Comparison of ENCODE assay signal across 8 cellular contexts in genomic region chr10:17665742-17666141, GRCh38. TPM values are rescaled to one million over a fixed set of nuclear protein-coding genes. Genes with fewer than 3 reads are reported as not detected.
A peak's percentile ranks its signal among the peaks of the same experiment; 100 is the strongest.
DNase-seq lines count a peak whose midpoint lies in the region; ATAC-seq and TF ChIP-seq lines count a peak whose summit lies in the region.

No MANE protein-coding gene starts in this region.

- ATAC-seq in GM18867 (IDR thresholded peaks at IDR 0.05; ENCODE audit: unreplicated experiment): no peak

- H3K4me3 ChIP-seq in fibroblast of pulmonary artery (replicated peaks; ENCODE audit: low read depth, low read length) (no peak overlapping the region), trophoblast cell (ENCODE audit: low read depth, low read length) (no peak overlapping the region), neural progenitor cell (no peak overlapping the region)

- no peak overlapping the region for H3K18ac ChIP-seq in trophoblast cell (ENCODE audit: low read length)

- peaks cover 15% of the 10 kb centered on the region for H3K36me3 Mint-ChIP-seq in neural progenitor cell

- CTCF ChIA-PET in GM10248 (lab: Yijun Ruan, JAX): no interaction called here

- peak; percentile 57 for DNase-seq in AG20443 (ENCODE audit: low spot score)
- peak; percentile 86 for DNase-seq in SK-MEL-5 (ENCODE audit: low read depth, low spot score)
- DNase-seq in fibroblast of pulmonary artery (ENCODE audit: low read depth): peak; percentile 97
- peak; percentile 71 to 94 for DNase-seq in trophoblast cell
- no peak for DNase-seq in GM10248 (ENCODE audit: extremely low spot score)
- DNase-seq in HK-2 (ENCODE audit: unreplicated experiment): no peak
- DNase-seq in neural progenitor cell (ENCODE audit: low spot score): no peak

- no peak overlapping the region for H4K12ac ChIP-seq in trophoblast cell (ENCODE audit: low read depth, low read length)

- H3K4me2 ChIP-seq in trophoblast cell (ENCODE audit: low read length): no peak overlapping the region
- H3K4me2 ChIP-seq in neural progenitor cell: no peak overlapping the region

- H4K8ac ChIP-seq in trophoblast cell (ENCODE audit: low read depth, low read length): no peak overlapping the region

- no peak overlapping the region for H3K4ac ChIP-seq in trophoblast cell (ENCODE audit: low read depth, low read length)

- H2AFZ ChIP-seq in trophoblast cell (ENCODE audit: insufficient read depth, low read length, poor library complexity): no peak overlapping the region
- H2AFZ ChIP-seq in neural progenitor cell (replicated peaks): no peak overlapping the region

- no peak overlapping the region for H3K23ac ChIP-seq in trophoblast cell (ENCODE audit: low read length)

- no peaks in the 10 kb centered on the region for H3K4me1 Mint-ChIP-seq in neural progenitor cell

- TF ChIP-seq CTCF in fibroblast of pulmonary artery (IDR thresholded peaks at IDR 0.05; ENCODE audit: low read length, missing control alignments): no peak
- no peak for TF ChIP-seq CTCF in GM10248 (IDR thresholded peaks at IDR 0.05; ENCODE audit: control extremely low read depth, extremely low read depth, low read depth, missing control alignments)
- no peak for TF ChIP-seq CTCF in neural progenitor cell (IDR thresholded peaks at IDR 0.05)

- no peak overlapping the region for H3K27ac Mint-ChIP-seq in neural progenitor cell

- no peaks in the 10 kb centered on the region for H3K4me1 ChIP-seq in trophoblast cell (ENCODE audit: control insufficient read depth in 1 of 2, insufficient read depth in 2 of 2, low read length in 2 of 2)
- peaks cover 3% of the 10 kb centered on the region for H3K4me1 ChIP-seq in neural progenitor cell

- H3K79me2 ChIP-seq in trophoblast cell (ENCODE audit: control insufficient read depth, insufficient read depth, low read length, poor library complexity) (no peaks in the 10 kb centered on the region), neural progenitor cell (ENCODE audit: low read depth) (peaks cover 84% of the 10 kb centered on the region)

- H2BK12ac ChIP-seq in trophoblast cell (ENCODE audit: low read length): no peak overlapping the region

- H2BK5ac ChIP-seq in trophoblast cell (ENCODE audit: low read depth, low read length, poor library complexity): no peak overlapping the region

- peaks cover 2% of the 10 kb centered on the region for H3K79me1 ChIP-seq in trophoblast cell (ENCODE audit: low read length)

- H2AK5ac ChIP-seq in trophoblast cell (ENCODE audit: low read length): no peak overlapping the region

- H3F3A ChIP-seq in neural progenitor cell (ENCODE audit: low read depth): no peaks in the 10 kb centered on the region

- POLR2A ChIA-PET in GM10248 (lab: Yijun Ruan, JAX): no interaction called here

- H4K20me1 ChIP-seq in neural progenitor cell (ENCODE audit: low read depth): peaks cover 20% of the 10 kb centered on the region

- H3K9me3 ChIP-seq in trophoblast cell (ENCODE audit: insufficient read depth, low read depth, low read length) (no peaks in the 10 kb centered on the region), neural progenitor cell (ENCODE audit: low read depth) (no peaks in the 10 kb centered on the region)

- H3K27ac ChIP-seq in trophoblast cell (ENCODE audit: low read depth, low read length) (no peak overlapping the region), neural progenitor cell (no peak overlapping the region)

- peaks cover 0 to 1% of the 10 kb centered on the region in 2 experiments for H3K36me3 ChIP-seq in trophoblast cell (ENCODE audit: control insufficient read depth in 1 of 2, insufficient read depth in 2 of 2, low read length in 2 of 2)
- no peaks in the 10 kb centered on the region for H3K36me3 ChIP-seq in neural progenitor cell

- no peaks in the 10 kb centered on the region for H3K27me3 Mint-ChIP-seq in neural progenitor cell (ENCODE audit: insufficient read depth, low read depth)

- no peak overlapping the region for H2BK120ac ChIP-seq in trophoblast cell (ENCODE audit: insufficient read depth, low read length, poor library complexity)

- no peak overlapping the region for H3K4me3 Mint-ChIP-seq in neural progenitor cell

- H3K14ac ChIP-seq in trophoblast cell (ENCODE audit: low read length): no peak overlapping the region

- no CpG with 5 or more reads among the region's 4 CpGs for WGBS in trophoblast cell (ENCODE audit: extremely low coverage, insufficient coverage, insufficient read length)

- in situ Hi-C loops in SK-MEL-5 (cut with HindIII; ENCODE audit: low pct_unique_long_range_greater_than_20kb, low sequenced_read_pairs): no loop called here

- H3K9me3 Mint-ChIP-seq in neural progenitor cell: no peaks in the 10 kb centered on the region

- H4K91ac ChIP-seq in trophoblast cell (ENCODE audit: low read depth, low read length): no peak overlapping the region

- H3K9ac ChIP-seq in trophoblast cell (ENCODE audit: low read length) (no peak overlapping the region), neural progenitor cell (no peak overlapping the region)

- no peaks in the 10 kb centered on the region for H3K27me3 ChIP-seq in trophoblast cell (ENCODE audit: insufficient read depth, low read length)
- no peaks in the 10 kb centered on the region for H3K27me3 ChIP-seq in neural progenitor cell

RNA-seq across cellular contexts. Expression of gene STAM, which starts 21.8 kb away (rescaled TPM):
- 16.8 and 17.3 TPM in 2 replicates for total RNA-seq in SK-MEL-5 (2014; rRNA removed; shearing (Covaris generic))
- 14.1 and 23.0 TPM in 2 replicates for polyA plus RNA-seq in SK-MEL-5 (2015; cell fraction: cytosol; rRNA removed)
- 21.3 and 27.8 TPM in 2 replicates for polyA plus RNA-seq in SK-MEL-5 (2015; cell fraction: nucleus; rRNA removed)
- 27.8 and 28.9 TPM in 2 replicates for polyA plus RNA-seq in trophoblast cell (2013)
- total RNA-seq in neural progenitor cell (ENCODE audit: low replicate concordance): 37.2 and 43.2 TPM in 2 replicates

RNA-seq across cellular contexts. Expression of gene HACD1, which starts 48.6 kb away (rescaled TPM):
- total RNA-seq in SK-MEL-5 (2014; rRNA removed; shearing (Covaris generic)): 24.2 and 25.3 TPM in 2 replicates
- 12.7 and 13.5 TPM in 2 replicates for polyA plus RNA-seq in SK-MEL-5 (2015; cell fraction: cytosol; rRNA removed)
- polyA plus RNA-seq in SK-MEL-5 (2015; cell fraction: nucleus; rRNA removed): 13.6 and 39.9 TPM in 2 replicates
- polyA plus RNA-seq in trophoblast cell (2013): 21.9 and 27.2 TPM in 2 replicates
- total RNA-seq in neural progenitor cell (ENCODE audit: low replicate concordance): 1.9 and 3.1 TPM in 2 replicates

Comparison
In these comparisons a context has a peak if more than half of its experiments do, and no peak if none do; other contexts are left out.
1. DNase-seq: peak in AG20443 (single experiment), SK-MEL-5 (single experiment), fibroblast of pulmonary artery (single experiment) and trophoblast cell (2 of 2); none in GM10248 (single experiment), HK-2 (single experiment) and neural progenitor cell (single experiment).